24 cellular contexts compared by ENCODE assay signal in genomic region chr9:131817073-131817472, GRCh38.
"Had no signal": no experiment of that assay in that cellular context is flagged by ENCODE, and none has a peak within 500 bp of the region (broad histone marks: within the 10 kb centered on the region; RNA-seq: fewer than 3 reads in every experiment).

No MANE protein-coding gene starts in this region.

- H3K36me3 ChIP-seq: esophagus muscularis mucosa, gastrocnemius medialis, heart right ventricle, left ventricle myocardium inferior, lower lobe of right lung, neural progenitor cell, pancreas, sigmoid colon, tibial nerve, upper lobe of right lung, vagina had no signal

- H3K4me2 ChIP-seq: neural progenitor cell had no signal

- DNase-seq: effector memory CD8-positive, alpha-beta T cell; gastrocnemius medialis; heart right ventricle; islet precursor cell; left cardiac atrium; left ventricle myocardium inferior; lower lobe of right lung; mesenchymal stem cell; midbrain; pancreas; sigmoid colon; stimulated activated CD4-positive, alpha-beta T cell treated with anti-CD3 and anti-CD28 coated beads, Interleukin-2, amount 100 ng/mL, for 24 hours; stimulated activated CD4-positive, alpha-beta T cell treated with anti-CD3 and anti-CD28 coated beads, Interleukin-4, amount 100 ng/mL, for 4 hours; stimulated activated naive B cell treated with anti-CD40 and anti-IgM and Interleukin-4, amounts not matched to agents 10 μg/mL and 1 μg/mL and 100 μg/mL, for 72 hours; stimulated activated naive CD8-positive, alpha-beta T cell treated with anti-CD3 and anti-CD28 coated beads, Interleukin-15, amount 100 ng/mL, for 72 hours; testis; upper lobe of right lung had no signal

- H3K4me3 ChIP-seq: esophagus muscularis mucosa, gastrocnemius medialis, heart right ventricle, left ventricle myocardium inferior, lower lobe of right lung, neural progenitor cell, pancreas, sigmoid colon, skin epidermis, testis, tibial nerve, upper lobe of right lung, vagina had no signal

- FAIRE-seq: pancreas had no signal

- H3K9me3 ChIP-seq: esophagus muscularis mucosa, gastrocnemius medialis, heart right ventricle, left ventricle myocardium inferior, lower lobe of right lung, pancreas, sigmoid colon, testis, tibial nerve, upper lobe of right lung, vagina had no signal

- H3K27ac ChIP-seq: epithelial cell of prostate, esophagus muscularis mucosa, gastrocnemius medialis, heart right ventricle, left ventricle myocardium inferior, lower lobe of right lung, neural progenitor cell, pancreas, sigmoid colon, skin epidermis, testis, tibial nerve, upper lobe of right lung, vagina had no signal

- H3K4me1 ChIP-seq: esophagus muscularis mucosa, gastrocnemius medialis, heart right ventricle, left ventricle myocardium inferior, lower lobe of right lung, neural progenitor cell, pancreas, sigmoid colon, testis, tibial nerve, upper lobe of right lung, vagina had no signal

- H3K9ac ChIP-seq: neural progenitor cell had no signal

- ATAC-seq: effector memory CD8-positive, alpha-beta T cell; gastrocnemius medialis; heart right ventricle; left cardiac atrium; lower lobe of right lung; natural killer cell treated with Interleukin-12 subunit alpha and Interleukin-12 subunit beta and Interleukin-15 and Interleukin-18, amount 100 ng/mL, for 72 hours; pancreas; stimulated activated naive B cell treated with anti-CD40 and anti-IgM and Interleukin-4, amounts not matched to agents 10 μg/mL and 1 μg/mL and 100 μg/mL, for 72 hours; stimulated activated naive CD8-positive, alpha-beta T cell treated with anti-CD3 and anti-CD28 coated beads, Interleukin-15, amount 100 ng/mL, for 72 hours had no signal
